In genomic region chr9:88936668-88937067, GRCh38 we compare ENCODE assay signal across 1 cellular context.
TF ChIP-seq lines count a peak whose summit lies in the region.

No MANE protein-coding gene starts in this region.

TF ChIP-seq in HepG2, 621 proteins besides CTCF, POLR2A, EP300 and RAD21:
- no peak for TF ChIP-seq DNMT1 (CRISPR knock-in tag; IDR thresholded peaks at IDR 0.05)
TF ChIP-seq in HepG2: peak in this region for 0.
